ENCODE assay signal across 9 cellular contexts in genomic region chr2:176652300-176653182, GRCh38.
A peak's percentile ranks its signal among the peaks of the same experiment; 100 is the strongest.
DNase-seq lines count a peak whose midpoint lies in the region; ATAC-seq and TF ChIP-seq lines count a peak whose summit lies in the region.
"Had no signal": no experiment of that assay in that cellular context is flagged by ENCODE, and none has a peak within 500 bp of the region (broad histone marks: within the 10 kb centered on the region; RNA-seq: fewer than 3 reads in every experiment).

No MANE protein-coding gene starts in this region.

- WGBS in hepatocyte (ENCODE audit: low lambda C conversion rate, missing lambda C conversion rate): 55% methylated on average over 9 of the region's 9 CpGs

- peaks cover 88% of the 10 kb centered on the region for H3K4me1 ChIP-seq in A673 (ENCODE audit: insufficient read depth, low read length, poor library complexity, severe bottlenecking)
- H3K4me1 ChIP-seq in hepatocyte (ENCODE audit: insufficient read depth): no peaks in the 10 kb centered on the region

- no peaks in the 10 kb centered on the region for H3K9me3 Mint-ChIP-seq in activated CD4-positive, alpha-beta memory T cell treated with anti-CD3 and anti-CD28 coated beads, Interleukin-2, amount 10 ng/mL, durations not matched to agents 7 days and 5 days
- H3K9me3 Mint-ChIP-seq in stimulated activated naive CD8-positive, alpha-beta T cell treated with anti-CD3 and anti-CD28 coated beads, Interleukin-15, Interleukin-2, amounts not matched to agents 100 ng/mL and 50 ng/mL, for 24 hours: no peaks in the 10 kb centered on the region

- peaks cover 51% of the 10 kb centered on the region for H3K27me3 Mint-ChIP-seq in activated CD4-positive, alpha-beta memory T cell treated with anti-CD3 and anti-CD28 coated beads, Interleukin-2, amount 10 ng/mL, durations not matched to agents 7 days and 5 days
- peaks cover 38% of the 10 kb centered on the region for H3K27me3 Mint-ChIP-seq in stimulated activated naive CD8-positive, alpha-beta T cell treated with anti-CD3 and anti-CD28 coated beads, Interleukin-15, Interleukin-2, amounts not matched to agents 100 ng/mL and 50 ng/mL, for 24 hours

- H4K20me1 ChIP-seq in hepatocyte (ENCODE audit: insufficient read depth, poor library complexity, severe bottlenecking): no peaks in the 10 kb centered on the region

- no TSS peak for BruUV-seq in A673 (replicated peaks; lab: Mats Ljungman, UMichigan)

- H3K4me1 Mint-ChIP-seq in activated CD4-positive, alpha-beta memory T cell treated with anti-CD3 and anti-CD28 coated beads, Interleukin-2, amount 10 ng/mL, durations not matched to agents 7 days and 5 days: peaks cover 21% of the 10 kb centered on the region
- peaks cover 17% of the 10 kb centered on the region for H3K4me1 Mint-ChIP-seq in stimulated activated naive CD8-positive, alpha-beta T cell treated with anti-CD3 and anti-CD28 coated beads, Interleukin-15, Interleukin-2, amounts not matched to agents 100 ng/mL and 50 ng/mL, for 24 hours (ENCODE audit: low read depth)

- H3K36me3 ChIP-seq in A673 (ENCODE audit: insufficient read depth, low read length, poor library complexity, severe bottlenecking): no peaks in the 10 kb centered on the region
- H3K36me3 ChIP-seq in hepatocyte (replicated peaks; ENCODE audit: insufficient read depth, low read depth): no peaks in the 10 kb centered on the region

- ATAC-seq in HG03108 (IDR thresholded peaks at IDR 0.05; ENCODE audit: unreplicated experiment) (peak; percentile 48), HG03565 (IDR thresholded peaks at IDR 0.05; ENCODE audit: unreplicated experiment) (no peak)

- H3K4me2 ChIP-seq in hepatocyte: no peak overlapping the region

- H3K4me3 Mint-ChIP-seq in activated CD4-positive, alpha-beta memory T cell treated with anti-CD3 and anti-CD28 coated beads, Interleukin-2, amount 10 ng/mL, durations not matched to agents 7 days and 5 days: no peak overlapping the region
- H3K4me3 Mint-ChIP-seq in stimulated activated naive CD8-positive, alpha-beta T cell treated with anti-CD3 and anti-CD28 coated beads, Interleukin-15, Interleukin-2, amounts not matched to agents 100 ng/mL and 50 ng/mL, for 24 hours: no peak overlapping the region

- DNase-seq in A673 (ENCODE audit: low spot score) (peak; percentile 93), GM04504 (ENCODE audit: low read depth) (peak; percentile 31), NCI-H2227 (lab: John Stamatoyannopoulos, UW; ENCODE audit: unreplicated experiment) (peak; percentile 88), hepatocyte (ENCODE audit: low spot score) (peak; percentile 75)
- DNase-seq in activated CD4-positive, alpha-beta memory T cell treated with anti-CD3 and anti-CD28 coated beads, Interleukin-2, amount 10 ng/mL, durations not matched to agents 7 days and 5 days: peak; percentile 46

- no peaks in the 10 kb centered on the region for H3K36me3 Mint-ChIP-seq in activated CD4-positive, alpha-beta memory T cell treated with anti-CD3 and anti-CD28 coated beads, Interleukin-2, amount 10 ng/mL, durations not matched to agents 7 days and 5 days (ENCODE audit: low read depth)
- no peaks in the 10 kb centered on the region for H3K36me3 Mint-ChIP-seq in stimulated activated naive CD8-positive, alpha-beta T cell treated with anti-CD3 and anti-CD28 coated beads, Interleukin-15, Interleukin-2, amounts not matched to agents 100 ng/mL and 50 ng/mL, for 24 hours (ENCODE audit: low read depth)

- H3K27me3 ChIP-seq in A673 (replicated peaks; ENCODE audit: insufficient read depth, low read depth, low read length, poor library complexity): no peaks in the 10 kb centered on the region
- peaks cover 20% of the 10 kb centered on the region for H3K27me3 ChIP-seq in hepatocyte

- H3K9me2 ChIP-seq in hepatocyte (replicated peaks; ENCODE audit: insufficient read depth): no peaks in the 10 kb centered on the region

- intact Hi-C loops in A673 (cut with micrococcal nuclease; ENCODE audit: unreplicated experiment): loop anchor here (1.0 to 5.0 kb wide), 3 partner anchors 98 to 1400 kb away; partner anchors contain the start of gene HOXD8

- POLR2A ChIA-PET in A673 (lab: Charles Lee; ENCODE audit: low non-redundant PET): interaction anchor here (0.6 kb wide), 3 partner anchors 510 to 980 kb away, joined by 3 to 7 read pairs (median 3); no protein-coding TSS in a partner anchor
- POLR2A ChIA-PET in activated CD4-positive, alpha-beta memory T cell treated with anti-CD3 and anti-CD28 coated beads, Interleukin-2, amount 10 ng/mL, durations not matched to agents 7 days and 5 days (lab: Charles Lee): interaction anchor here (1.2 kb wide), 1 partner anchor 12 kb away, joined by 3 read pairs; no protein-coding TSS in a partner anchor

- H3K4me3 ChIP-seq in A673 (ENCODE audit: low read depth, low read length, poor library complexity, severe bottlenecking) (peak overlapping the region; percentile 5), hepatocyte (no peak overlapping the region)

- peak overlapping the region; percentile 99 for H3K27ac ChIP-seq in A673 (ENCODE audit: low read depth, low read length, poor library complexity, severe bottlenecking)
- no peak overlapping the region for H3K27ac ChIP-seq in hepatocyte
- H3K27ac ChIP-seq: epithelial cell of prostate had no signal

- CTCF ChIA-PET in A673 (lab: Charles Lee): interaction anchor here (0.5 to 2.0 kb wide), 19 partner anchors 98 to 963 kb away, joined by 3 to 24 read pairs (median 4); partner anchors contain the start of gene HOXD9
- CTCF ChIA-PET in activated CD4-positive, alpha-beta memory T cell treated with anti-CD3 and anti-CD28 coated beads, Interleukin-2, amount 10 ng/mL, durations not matched to agents 7 days and 5 days (lab: Charles Lee): interaction anchor here (0.6 to 3.8 kb wide), 32 partner anchors 8 to 588 kb away, joined by 3 to 26 read pairs (median 3); partner anchors contain the start of gene HOXD9

- no peak overlapping the region for H2AFZ ChIP-seq in hepatocyte

- no peak overlapping the region for H3K27ac Mint-ChIP-seq in activated CD4-positive, alpha-beta memory T cell treated with anti-CD3 and anti-CD28 coated beads, Interleukin-2, amount 10 ng/mL, durations not matched to agents 7 days and 5 days
- peak overlapping the region; percentile 45 for H3K27ac Mint-ChIP-seq in stimulated activated naive CD8-positive, alpha-beta T cell treated with anti-CD3 and anti-CD28 coated beads, Interleukin-15, Interleukin-2, amounts not matched to agents 100 ng/mL and 50 ng/mL, for 24 hours

- TF ChIP-seq CTCF in A673 (conservative IDR thresholded peaks at IDR 0.05; ENCODE audit: low read depth, low read length) (peak; percentile 79), hepatocyte (IDR thresholded peaks at IDR 0.05; ENCODE audit: poor library complexity) (peak; percentile 72)

- H3K79me2 ChIP-seq in hepatocyte: no peaks in the 10 kb centered on the region

- no peaks in the 10 kb centered on the region for H3K9me3 ChIP-seq in A673 (ENCODE audit: low read depth, low read length, poor library complexity, severe bottlenecking)
- H3K9me3 ChIP-seq in hepatocyte (ENCODE audit: low read depth): no peaks in the 10 kb centered on the region

Comparison
In these comparisons a context has a peak if more than half of its experiments do, and no peak if none do; other contexts are left out.
1. DNase-seq: peak in every context shown above with its lines; median percentile 93 in A673; 88 in NCI-H2227; 75 in hepatocyte; 46 in activated CD4-positive, alpha-beta memory T cell treated with anti-CD3 and anti-CD28 coated beads, Interleukin-2, amount 10 ng/mL, durations not matched to agents 7 days and 5 days; 31 in GM04504.